In genomic region chr21:16124397-16125130, GRCh38 we compare ENCODE assay signal across 3 cellular contexts.
TF ChIP-seq lines count a peak whose summit lies in the region.

No MANE protein-coding gene starts in this region.

TF ChIP-seq in A549, 52 proteins besides CTCF, POLR2A, EP300 and RAD21:
- no peak for TF ChIP-seq REST (IDR thresholded peaks at IDR 0.05)
- TF ChIP-seq, protein P1, sequence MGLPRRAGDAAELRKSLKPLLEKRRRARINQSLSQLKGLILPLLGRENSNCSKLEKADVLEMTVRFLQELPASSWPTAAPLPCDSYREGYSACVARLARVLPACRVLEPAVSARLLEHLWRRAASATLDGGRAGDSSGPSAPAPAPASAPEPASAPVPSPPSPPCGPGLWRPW (IDR thresholded peaks at IDR 0.05), result peak; percentile 85
- no peak for TF ChIP-seq ESRRA (IDR thresholded peaks at IDR 0.05; ENCODE audit: borderline replicate concordance, low read length)
- TF ChIP-seq HEYL (CRISPR knock-in tag; IDR thresholded peaks at IDR 0.05), result no peak
- TF ChIP-seq JUNB (IDR thresholded peaks at IDR 0.05), result peak; percentile 74
- TF ChIP-seq BCL3 (IDR thresholded peaks at IDR 0.05), result peak; percentile 43; the same call in 1 of the 3 replicates
- TF ChIP-seq FOSL2 (IDR thresholded peaks at IDR 0.05), result peak; percentile 13; the same call in 1 of the 2 replicates
- peak; percentile 59 for TF ChIP-seq FOSL2 (CRISPR knock-in tag; IDR thresholded peaks at IDR 0.05)
- TF ChIP-seq BHLHE40 (IDR thresholded peaks at IDR 0.05; ENCODE audit: low read depth, low read length), result no peak
- TF ChIP-seq CEBPB (IDR thresholded peaks at IDR 0.05), result peak; percentile 79 to 87

TF ChIP-seq in IMR-90, 13 proteins besides CTCF, POLR2A, EP300 and RAD21 (continued from another document):
- TF ChIP-seq, protein P2, sequence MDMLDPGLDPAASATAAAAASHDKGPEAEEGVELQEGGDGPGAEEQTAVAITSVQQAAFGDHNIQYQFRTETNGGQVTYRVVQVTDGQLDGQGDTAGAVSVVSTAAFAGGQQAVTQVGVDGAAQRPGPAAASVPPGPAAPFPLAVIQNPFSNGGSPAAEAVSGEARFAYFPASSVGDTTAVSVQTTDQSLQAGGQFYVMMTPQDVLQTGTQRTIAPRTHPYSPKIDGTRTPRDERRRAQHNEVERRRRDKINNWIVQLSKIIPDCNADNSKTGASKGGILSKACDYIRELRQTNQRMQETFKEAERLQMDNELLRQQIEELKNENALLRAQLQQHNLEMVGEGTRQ (IDR thresholded peaks at IDR 0.05; ENCODE audit: low read depth, low read length), result peak; percentile 37; the same call in 1 of the 2 replicates

TF ChIP-seq in HepG2, 621 proteins besides CTCF, POLR2A, EP300 and RAD21 (continued from another document):
- TF ChIP-seq ZXDC (CRISPR knock-in tag; IDR thresholded peaks at IDR 0.05), result no peak
- TF ChIP-seq, protein P3, sequence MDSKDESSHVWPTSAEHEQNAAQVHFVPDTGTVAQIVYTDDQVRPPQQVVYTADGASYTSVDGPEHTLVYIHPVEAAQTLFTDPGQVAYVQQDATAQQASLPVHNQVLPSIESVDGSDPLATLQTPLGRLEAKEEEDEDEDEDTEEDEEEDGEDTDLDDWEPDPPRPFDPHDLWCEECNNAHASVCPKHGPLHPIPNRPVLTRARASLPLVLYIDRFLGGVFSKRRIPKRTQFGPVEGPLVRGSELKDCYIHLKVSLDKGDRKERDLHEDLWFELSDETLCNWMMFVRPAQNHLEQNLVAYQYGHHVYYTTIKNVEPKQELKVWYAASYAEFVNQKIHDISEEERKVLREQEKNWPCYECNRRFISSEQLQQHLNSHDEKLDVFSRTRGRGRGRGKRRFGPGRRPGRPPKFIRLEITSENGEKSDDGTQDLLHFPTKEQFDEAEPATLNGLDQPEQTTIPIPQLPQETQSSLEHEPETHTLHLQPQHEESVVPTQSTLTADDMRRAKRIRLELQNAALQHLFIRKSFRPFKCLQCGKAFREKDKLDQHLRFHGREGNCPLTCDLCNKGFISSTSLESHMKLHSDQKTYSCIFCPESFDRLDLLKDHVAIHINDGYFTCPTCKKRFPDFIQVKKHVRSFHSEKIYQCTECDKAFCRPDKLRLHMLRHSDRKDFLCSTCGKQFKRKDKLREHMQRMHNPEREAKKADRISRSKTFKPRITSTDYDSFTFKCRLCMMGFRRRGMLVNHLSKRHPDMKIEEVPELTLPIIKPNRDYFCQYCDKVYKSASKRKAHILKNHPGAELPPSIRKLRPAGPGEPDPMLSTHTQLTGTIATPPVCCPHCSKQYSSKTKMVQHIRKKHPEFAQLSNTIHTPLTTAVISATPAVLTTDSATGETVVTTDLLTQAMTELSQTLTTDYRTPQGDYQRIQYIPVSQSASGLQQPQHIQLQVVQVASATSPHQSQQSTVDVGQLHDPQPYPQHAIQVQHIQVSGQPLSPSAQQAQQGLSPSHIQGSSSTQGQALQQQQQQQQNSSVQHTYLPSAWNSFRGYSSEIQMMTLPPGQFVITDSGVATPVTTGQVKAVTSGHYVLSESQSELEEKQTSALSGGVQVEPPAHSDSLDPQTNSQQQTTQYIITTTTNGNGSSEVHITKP (CRISPR knock-in tag; IDR thresholded peaks at IDR 0.05; ENCODE audit: low read depth), result no peak
- no peak for TF ChIP-seq SMAD9 (CRISPR knock-in tag; IDR thresholded peaks at IDR 0.05)
- TF ChIP-seq NRL (CRISPR knock-in tag; IDR thresholded peaks at IDR 0.05; ENCODE audit: borderline replicate concordance), result no peak
- TF ChIP-seq ZNF501 (CRISPR knock-in tag; IDR thresholded peaks at IDR 0.05), result no peak
- no peak for TF ChIP-seq KLF15 (CRISPR knock-in tag; IDR thresholded peaks at IDR 0.05; ENCODE audit: borderline replicate concordance)
- no peak for TF ChIP-seq CEBPG (CRISPR knock-in tag; IDR thresholded peaks at IDR 0.05)
- TF ChIP-seq ZNF30 (CRISPR knock-in tag; IDR thresholded peaks at IDR 0.05), result no peak
- TF ChIP-seq LBX2 (CRISPR knock-in tag; IDR thresholded peaks at IDR 0.05; ENCODE audit: borderline replicate concordance), result no peak
- TF ChIP-seq PRPF4 (IDR thresholded peaks at IDR 0.05; ENCODE audit: low read depth, low read length, poor library complexity, severe bottlenecking), result no peak
- TF ChIP-seq NR1H2 (CRISPR knock-in tag; IDR thresholded peaks at IDR 0.05; ENCODE audit: borderline replicate concordance, low read depth), result no peak
- TF ChIP-seq ZNF878 (CRISPR knock-in tag; IDR thresholded peaks at IDR 0.05), result no peak
- no peak for TF ChIP-seq MZF1 (CRISPR knock-in tag; IDR thresholded peaks at IDR 0.05; ENCODE audit: borderline replicate concordance)
- no peak for TF ChIP-seq MIER3 (CRISPR knock-in tag; IDR thresholded peaks at IDR 0.05; ENCODE audit: borderline replicate concordance)
TF ChIP-seq in HepG2: peak in this region for 0.
